ENCODE assay signal across 1 cellular context in genomic region chr1:176765608-176766007, GRCh38.
TF ChIP-seq lines count a peak whose summit lies in the region.

No MANE protein-coding gene starts in this region.

TF ChIP-seq in H1, 55 proteins besides CTCF, POLR2A, EP300 and RAD21:
- TF ChIP-seq CHD7 (IDR thresholded peaks at IDR 0.05; ENCODE audit: insufficient replicate concordance, low read length) (no peak), NRF1 (IDR thresholded peaks at IDR 0.05; ENCODE audit: low read depth, low read length) (no peak), JUND (IDR thresholded peaks at IDR 0.05; ENCODE audit: low read length) (no peak), TAF7 (optimal IDR thresholded peaks at IDR 0.05; ENCODE audit: borderline replicate concordance, low read depth, low read length) (no peak), TAF1 (IDR thresholded peaks at IDR 0.05; ENCODE audit: low read depth, low read length) (no peak), CREB1 (IDR thresholded peaks at IDR 0.05) (no peak), USF2 (IDR thresholded peaks at IDR 0.05; ENCODE audit: low read length) (no peak), CBX8 (IDR thresholded peaks at IDR 0.05; ENCODE audit: borderline replicate concordance, low read depth, low read length) (no peak)
